8 cellular contexts compared by ENCODE assay signal in genomic region chr2:146927080-146927714, GRCh38.
DNase-seq lines count a peak whose midpoint lies in the region; ATAC-seq and TF ChIP-seq lines count a peak whose summit lies in the region.

No MANE protein-coding gene starts in this region.

- no peak overlapping the region for H3K27ac ChIP-seq in 22Rv1

- TF ChIP-seq CTCF in 22Rv1 (IDR thresholded peaks at IDR 0.05): peak; percentile 37
- peak; percentile 54 for TF ChIP-seq CTCF in GM13976 (IDR thresholded peaks at IDR 0.05; ENCODE audit: borderline replicate concordance, control extremely low read depth, extremely low read depth, insufficient read depth, missing control alignments)
- TF ChIP-seq CTCF in epithelial cell of esophagus (IDR thresholded peaks at IDR 0.05; ENCODE audit: insufficient read depth, low read depth, low read length, missing control alignments): peak; percentile 80

- ATAC-seq in GM18858 (IDR thresholded peaks at IDR 0.05; ENCODE audit: unreplicated experiment) (no peak), GM18907 (IDR thresholded peaks at IDR 0.05; ENCODE audit: unreplicated experiment) (no peak)

- no peak overlapping the region for H3K4me3 ChIP-seq in epithelial cell of esophagus (ENCODE audit: low read length)

- DNase-seq in GM13976 (ENCODE audit: low spot score) (peak; percentile 24), NCI-H82 treated with DMSO at 0.1 percent for 48 hours (lab: John Stamatoyannopoulos, UW; ENCODE audit: unreplicated experiment) (peak; percentile 68), epithelial cell of esophagus (ENCODE audit: low read depth) (peak; percentile 65), myocyte (ENCODE audit: low read depth) (peak; percentile 81), OCI-M2 (lab: John Stamatoyannopoulos, UW; ENCODE audit: unreplicated experiment) (no peak)

- in situ Hi-C loops in GM13976 (cut with MboI; ENCODE audit: low sequenced_read_pairs, unreplicated experiment): no loop called here
